In genomic region chr22:30327864-30328345, GRCh38 we compare ENCODE assay signal across 1 cellular context.
TF ChIP-seq lines count a peak whose summit lies in the region.

No MANE protein-coding gene starts in this region.

TF ChIP-seq in GM12878, 131 proteins besides CTCF, POLR2A, EP300 and RAD21:
- TF ChIP-seq PML (IDR thresholded peaks at IDR 0.05; ENCODE audit: low read length) (no peak), KDM1A (IDR thresholded peaks at IDR 0.05; ENCODE audit: borderline replicate concordance) (no peak), TARDBP (IDR thresholded peaks at IDR 0.05; ENCODE audit: borderline replicate concordance) (no peak), CEBPB (IDR thresholded peaks at IDR 0.05; ENCODE audit: borderline replicate concordance in 1 of 2, low read depth in 2 of 2, low read length in 2 of 2) (no peak)
- TF ChIP-seq, protein P1, sequence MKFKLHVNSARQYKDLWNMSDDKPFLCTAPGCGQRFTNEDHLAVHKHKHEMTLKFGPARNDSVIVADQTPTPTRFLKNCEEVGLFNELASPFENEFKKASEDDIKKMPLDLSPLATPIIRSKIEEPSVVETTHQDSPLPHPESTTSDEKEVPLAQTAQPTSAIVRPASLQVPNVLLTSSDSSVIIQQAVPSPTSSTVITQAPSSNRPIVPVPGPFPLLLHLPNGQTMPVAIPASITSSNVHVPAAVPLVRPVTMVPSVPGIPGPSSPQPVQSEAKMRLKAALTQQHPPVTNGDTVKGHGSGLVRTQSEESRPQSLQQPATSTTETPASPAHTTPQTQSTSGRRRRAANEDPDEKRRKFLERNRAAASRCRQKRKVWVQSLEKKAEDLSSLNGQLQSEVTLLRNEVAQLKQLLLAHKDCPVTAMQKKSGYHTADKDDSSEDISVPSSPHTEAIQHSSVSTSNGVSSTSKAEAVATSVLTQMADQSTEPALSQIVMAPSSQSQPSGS (IDR thresholded peaks at IDR 0.05; ENCODE audit: low read length): no peak
TF ChIP-seq in GM12878: peak in this region for 0.
